ENCODE assay signal across 12 cellular contexts in the genomic region with DNA sequence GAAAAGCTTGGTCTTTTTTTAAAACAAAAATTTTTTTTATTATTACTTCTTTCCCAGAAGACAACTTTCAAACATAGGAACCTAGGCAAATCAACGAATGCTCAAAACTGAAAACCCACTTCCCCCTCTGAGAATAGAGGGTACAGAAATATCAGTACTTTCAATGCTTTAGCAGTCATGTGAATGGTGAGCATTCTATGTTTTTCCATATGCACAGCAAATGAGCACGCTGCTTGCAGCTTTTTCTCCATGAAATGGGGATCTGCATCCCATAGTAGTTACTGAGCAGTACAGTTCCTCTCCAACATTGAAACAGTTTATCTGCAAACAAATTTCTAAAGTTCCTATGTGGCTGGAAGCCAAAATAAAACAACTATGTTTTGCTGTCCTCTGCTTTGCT.
DNase-seq lines count a peak whose midpoint lies in the region; ATAC-seq lines count a peak whose summit lies in the region.
"Had no signal": no experiment of that assay in that cellular context is flagged by ENCODE, and none has a peak within 500 bp of the region (broad histone marks: within the 10 kb centered on the region; RNA-seq: fewer than 3 reads in every experiment).

No MANE protein-coding gene starts in this region.

- peak; percentile 77 for ATAC-seq in GM21619 (IDR thresholded peaks at IDR 0.05; ENCODE audit: unreplicated experiment)
- peak; percentile 94 for ATAC-seq in HG03442 (IDR thresholded peaks at IDR 0.05; ENCODE audit: unreplicated experiment)
- ATAC-seq: activated CD8-positive, alpha-beta T cell treated with anti-CD3 and anti-CD28 coated beads, Interleukin-2, amount 10 ng/mL, durations not matched to agents 7 days and 5 days; Panc1 had no signal

- DNase-seq in NOMO-1 treated with DMSO at 0.1 percent for 48 hours (lab: John Stamatoyannopoulos, UW; ENCODE audit: unreplicated experiment) (peak; percentile 11), NOMO-1 treated with dmso at 0.1 percent for 144 hours (lab: John Stamatoyannopoulos, UW; ENCODE audit: unreplicated experiment) (no peak), medulla oblongata (ENCODE audit: extremely low spot score) (peak; percentile 71), NCI-H446 treated with DMSO at 0.1 percent for 48 hours (lab: John Stamatoyannopoulos, UW) (no peak), A172 (ENCODE audit: low spot score) (no peak), NCI-H526 (lab: John Stamatoyannopoulos, UW) (no peak)
- DNase-seq: activated CD8-positive, alpha-beta T cell treated with anti-CD3 and anti-CD28 coated beads, Interleukin-2, amount 10 ng/mL, durations not matched to agents 7 days and 5 days; head of caudate nucleus; nephron progenitor cell had no signal

Comparison
In these comparisons a context has a peak if more than half of its experiments do, and no peak if none do; other contexts are left out.
1. DNase-seq: peak in NOMO-1 treated with DMSO at 0.1 percent for 48 hours (single experiment) and medulla oblongata (single experiment); none in NOMO-1 treated with dmso at 0.1 percent for 144 hours (single experiment), NCI-H446 treated with DMSO at 0.1 percent for 48 hours (single experiment), A172 (single experiment) and NCI-H526 (0 of 2).